28 cellular contexts compared by ENCODE assay signal in the genomic region with DNA sequence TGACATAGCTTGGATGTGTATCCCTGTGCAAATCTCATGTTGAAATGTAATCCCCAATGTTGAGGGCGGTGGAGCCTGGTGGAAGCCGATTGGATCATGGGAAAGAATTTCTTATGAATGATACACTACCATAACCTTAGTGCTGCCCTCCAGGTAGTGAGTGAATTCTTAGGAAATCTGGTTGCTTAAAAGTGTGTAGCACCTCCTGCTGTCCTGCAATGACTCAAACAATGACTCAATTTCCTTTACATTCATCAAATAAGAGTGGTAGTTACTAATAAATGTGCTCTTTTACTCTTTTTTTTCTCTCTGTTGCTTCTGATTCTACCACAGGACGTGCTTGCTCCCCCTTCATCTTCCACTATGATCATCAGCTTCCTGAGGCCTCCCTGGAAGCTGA.
DNase-seq lines count a peak whose midpoint lies in the region; ATAC-seq, FAIRE-seq and TF ChIP-seq lines count a peak whose summit lies in the region.
"Had no signal": no experiment of that assay in that cellular context is flagged by ENCODE, and none has a peak within 500 bp of the region (broad histone marks: within the 10 kb centered on the region; RNA-seq: fewer than 3 reads in every experiment).

No MANE protein-coding gene starts in this region.

- no peaks in the 10 kb centered on the region for H3K27me3 ChIP-seq in H9 (ENCODE audit: insufficient read depth, low read length)
- H3K27me3 ChIP-seq in mesendoderm (ENCODE audit: insufficient read depth, low read length, poor library complexity) = no peaks in the 10 kb centered on the region
- no peaks in the 10 kb centered on the region for H3K27me3 ChIP-seq in PC-9 (ENCODE audit: insufficient read depth, low read depth)
- H3K27me3 ChIP-seq: adrenal gland, cardiac muscle cell, suprapubic skin had no signal

- POLR2A ChIA-PET in PC-9 (lab: Charles Lee; ENCODE audit: unreplicated experiment) = no interaction called here

- no peak overlapping the region for H3K56ac ChIP-seq in H9 (ENCODE audit: insufficient read length, low read depth, low read length)
- H3K56ac ChIP-seq in mesendoderm (ENCODE audit: low read length) = no peak overlapping the region

- no peak overlapping the region for H3K23ac ChIP-seq in H9 (ENCODE audit: insufficient read length, low read depth, low read length)
- no peak overlapping the region for H3K23ac ChIP-seq in mesendoderm (ENCODE audit: low read length)

- no peaks in the 10 kb centered on the region for H3K36me3 ChIP-seq in mesendoderm (ENCODE audit: control insufficient read depth, insufficient read depth, low read length)
- H3K36me3 ChIP-seq in PC-9 (ENCODE audit: low read depth) = no peaks in the 10 kb centered on the region
- H3K36me3 ChIP-seq: adrenal gland, cardiac muscle cell, prostate gland, suprapubic skin had no signal

- ATAC-seq in GM21526 (IDR thresholded peaks at IDR 0.05; ENCODE audit: low FRiP score, unreplicated experiment) = no peak
- ATAC-seq: GM12878; left ventricle myocardium superior; naive thymus-derived CD4-positive, alpha-beta T cell had no signal

- H2BK12ac ChIP-seq in H9 (ENCODE audit: insufficient read length, low read depth, low read length) = no peak overlapping the region

- H3K79me2 ChIP-seq in H9 (ENCODE audit: insufficient read depth, low read length) (no peaks in the 10 kb centered on the region), mesendoderm (ENCODE audit: control insufficient read depth, insufficient read depth, low read length) (no peaks in the 10 kb centered on the region), PC-9 (ENCODE audit: low read depth) (no peaks in the 10 kb centered on the region)

- FAIRE-seq in RCC 7860 (lab: Jason Lieb, UNC) = no peak
- FAIRE-seq: GM12878, islet of Langerhans had no signal

- H3K79me1 ChIP-seq in H9 (ENCODE audit: insufficient read depth, low read depth, low read length, poor library complexity, severe bottlenecking) (no peaks in the 10 kb centered on the region), mesendoderm (ENCODE audit: low read length) (no peaks in the 10 kb centered on the region)

- H3K4me2 ChIP-seq in H9 (ENCODE audit: insufficient read depth, insufficient read length, low read length) (no peak overlapping the region), mesendoderm (ENCODE audit: low read length) (no peak overlapping the region), PC-9 (no peak overlapping the region)

- no peak overlapping the region for H2BK5ac ChIP-seq in H9 (ENCODE audit: insufficient read length, low read length)
- H2BK5ac ChIP-seq in mesendoderm (ENCODE audit: low read length) = no peak overlapping the region

- no peak overlapping the region for H2BK20ac ChIP-seq in H9 (ENCODE audit: low read depth, low read length, poor library complexity, severe bottlenecking)

- H2BK15ac ChIP-seq in H9 (ENCODE audit: low read depth, low read length) (no peak overlapping the region), mesendoderm (replicated peaks; ENCODE audit: low read depth) (no peak overlapping the region)

- intact Hi-C loops in PC-9 (cut with micrococcal nuclease; ENCODE audit: unreplicated experiment) = no loop called here

- H3T11ph ChIP-seq in H9 (ENCODE audit: low read length) = no peak overlapping the region

- no CpG with 5 or more reads among the region's 3 CpGs for WGBS in H9 (ENCODE audit: extremely low coverage, insufficient read length, low lambda C conversion rate)
- WGBS in mesendoderm (ENCODE audit: extremely low coverage, insufficient coverage, low lambda C conversion rate) = no CpG with 5 or more reads among the region's 3 CpGs

- H3K27me3 Mint-ChIP-seq in H9 (ENCODE audit: low read depth) = no peaks in the 10 kb centered on the region
- H3K27me3 Mint-ChIP-seq: activated T-cell treated with anti-CD3 and anti-CD28 coated beads, Interleukin-2, amount 50 U/mL, for 24 hours; naive thymus-derived CD4-positive, alpha-beta T cell had no signal

- H2BK120ac ChIP-seq in H9 (ENCODE audit: low read depth, low read length, poor library complexity, severe bottlenecking) (no peak overlapping the region), mesendoderm (ENCODE audit: low read depth, low read length) (no peak overlapping the region)

- DNase-seq in H9 (no peak), RCC 7860 (ENCODE audit: low spot score) (peak; percentile 55), choroid plexus epithelial cell (ENCODE audit: low read depth) (peak; percentile 71), mesendoderm (peak; percentile 26), H4 (ENCODE audit: low spot score) (no peak), PC-9 (no peak)
- DNase-seq: activated CD4-positive, alpha-beta T cell treated with anti-CD3 and anti-CD28 coated beads for 48 hours; activated naive CD4-positive, alpha-beta T cell treated with Interleukin-2 at 50 U/mL for 16 hours; activated T-cell treated with anti-CD3 and anti-CD28 coated beads, Interleukin-2, amount 50 U/mL, for 24 hours; adrenal gland; GM23248; left ventricle myocardium superior; midbrain; naive thymus-derived CD4-positive, alpha-beta T cell; NCI-H1436; NCI-H2107; nucleus accumbens; Right ventricle myocardium superior; stimulated activated CD4-positive, alpha-beta T cell treated with anti-CD3 and anti-CD28 coated beads, Interleukin-4, amount 100 ng/mL, for 4 hours; stimulated activated naive CD4-positive, alpha-beta T cell had no signal

- no peak overlapping the region for H2AFZ ChIP-seq in H9 (ENCODE audit: low read length)
- H2AFZ ChIP-seq in PC-9 = no peak overlapping the region
- H2AFZ ChIP-seq: GM23248 had no signal

- H3F3A ChIP-seq in PC-9 (ENCODE audit: insufficient read depth, low read depth) = no peaks in the 10 kb centered on the region

- H3K27ac Mint-ChIP-seq in H9 = no peak overlapping the region
- H3K27ac Mint-ChIP-seq: activated T-cell treated with anti-CD3 and anti-CD28 coated beads, Interleukin-2, amount 50 U/mL, for 24 hours; CD14-positive monocyte; naive thymus-derived CD4-positive, alpha-beta T cell; T-helper 2 cell treated with Interferon-gamma antibody and Interleukin-4, amounts not matched to agents 5 μg/mL and 100 μg/mL, for 36 hours had no signal

- H3K27ac ChIP-seq in H9 (ENCODE audit: insufficient read length, low read depth, low read length) (no peak overlapping the region), mesendoderm (ENCODE audit: low read depth, low read length) (no peak overlapping the region), PC-9 (no peak overlapping the region)
- H3K27ac ChIP-seq: adrenal gland, cardiac muscle cell, GM23248, prostate gland, suprapubic skin had no signal

- no peak overlapping the region for H4K5ac ChIP-seq in H9 (ENCODE audit: insufficient read length, low read depth, low read length)
- no peak overlapping the region for H4K5ac ChIP-seq in mesendoderm (ENCODE audit: low read length)

- H3K14ac ChIP-seq in H9 (ENCODE audit: insufficient read depth, low read length) = no peak overlapping the region

- H4K20me1 ChIP-seq in H9 (ENCODE audit: control insufficient read depth, insufficient read depth, insufficient read length) (no peaks in the 10 kb centered on the region), PC-9 (ENCODE audit: insufficient read depth) (no peaks in the 10 kb centered on the region)

- H3K4me3 ChIP-seq in choroid plexus epithelial cell (ENCODE audit: low read depth, low read length) = no peak overlapping the region
- no peak overlapping the region for H3K4me3 ChIP-seq in mesendoderm (ENCODE audit: low read length)
- H3K4me3 ChIP-seq in PC-9 = no peak overlapping the region
- H3K4me3 ChIP-seq: adrenal gland, cardiac muscle cell, GM12878, GM23248, prostate gland, suprapubic skin had no signal

- no TSS peak for BruUV-seq in PC-9 (replicated peaks; lab: Mats Ljungman, UMichigan)

- H3K4me1 ChIP-seq in H9 (ENCODE audit: insufficient read depth, low read length) (no peaks in the 10 kb centered on the region), mesendoderm (ENCODE audit: control insufficient read depth, low read depth, low read length) (no peaks in the 10 kb centered on the region), PC-9 (replicated peaks; ENCODE audit: insufficient read depth) (no peaks in the 10 kb centered on the region)
- H3K4me1 ChIP-seq: adrenal gland, prostate gland, suprapubic skin had no signal

- no peak overlapping the region for H4K91ac ChIP-seq in H9 (ENCODE audit: insufficient read length, low read depth, low read length)

- no peak overlapping the region for H4K8ac ChIP-seq in H9 (replicated peaks; ENCODE audit: insufficient read length, low read depth, low read length)
- no peak overlapping the region for H4K8ac ChIP-seq in mesendoderm (ENCODE audit: low read depth, low read length)

- H3K18ac ChIP-seq in H9 (ENCODE audit: insufficient read length, low read depth, low read length) (no peak overlapping the region), mesendoderm (ENCODE audit: low read length) (no peak overlapping the region)

- no peaks in the 10 kb centered on the region for H3K36me3 Mint-ChIP-seq in H9 (ENCODE audit: insufficient read depth in 1 of 3, low read depth in 3 of 3)
- H3K36me3 Mint-ChIP-seq: CD14-positive monocyte; naive thymus-derived CD4-positive, alpha-beta T cell had no signal

- no peaks in the 10 kb centered on the region for H3K9me3 ChIP-seq in H9 (ENCODE audit: control insufficient read depth, low read depth, low read length)
- H3K9me3 ChIP-seq in PC-9 (ENCODE audit: insufficient read depth, low read depth) = no peaks in the 10 kb centered on the region
- H3K9me3 ChIP-seq: prostate gland had no signal

- H3K4me3 Mint-ChIP-seq in H9 = no peak overlapping the region
- H3K4me3 Mint-ChIP-seq: activated T-cell treated with anti-CD3 and anti-CD28 coated beads, Interleukin-2, amount 50 U/mL, for 24 hours; CD14-positive monocyte; naive thymus-derived CD4-positive, alpha-beta T cell; T-helper 2 cell treated with Interferon-gamma antibody and Interleukin-4, amounts not matched to agents 5 μg/mL and 100 μg/mL, for 36 hours had no signal

- no peaks in the 10 kb centered on the region; a peak in 1 of 5 replicates for H3K9me3 Mint-ChIP-seq in H9

- H3K4ac ChIP-seq in H9 (ENCODE audit: low read depth, low read length) (no peak overlapping the region), mesendoderm (ENCODE audit: low read depth, low read length) (no peak overlapping the region)

- no peak overlapping the region for H2AK5ac ChIP-seq in H9 (ENCODE audit: insufficient read length, low read length)
- no peak overlapping the region for H2AK5ac ChIP-seq in mesendoderm (ENCODE audit: low read length)

- peaks cover 0 to 5% of the 10 kb centered on the region in 2 experiments; a peak in 1 of 4 replicates for H3K4me1 Mint-ChIP-seq in H9
- H3K4me1 Mint-ChIP-seq: CD14-positive monocyte had no signal

- TF ChIP-seq CTCF in H9 (conservative IDR thresholded peaks at IDR 0.05) (peak; percentile 28; the same call in 2 of the 3 replicates), choroid plexus epithelial cell (conservative IDR thresholded peaks at IDR 0.05; ENCODE audit: low read depth, low read length) (peak; percentile 49), PC-9 (conservative IDR thresholded peaks at IDR 0.05) (no peak)

- CTCF ChIA-PET in PC-9 (lab: Charles Lee) = no interaction called here

- H3K23me2 ChIP-seq in H9 (ENCODE audit: insufficient read length, low read depth, low read length, poor library complexity, severe bottlenecking) = no peaks in the 10 kb centered on the region

- no peaks in the 10 kb centered on the region for H3K9me2 ChIP-seq in PC-9 (ENCODE audit: insufficient read depth)

- no peak overlapping the region for H3K9ac ChIP-seq in H9 (ENCODE audit: extremely low read depth, insufficient read length, low read length)
- no peak overlapping the region for H3K9ac ChIP-seq in mesendoderm (ENCODE audit: low read length)
- H3K9ac ChIP-seq: GM23248 had no signal

Comparison
In these comparisons a context has a peak if more than half of its experiments do, and no peak if none do; other contexts are left out.
1. DNase-seq: peak in RCC 7860 (single experiment), choroid plexus epithelial cell (single experiment) and mesendoderm (single experiment); none in H9 (single experiment), H4 (single experiment) and PC-9 (0 of 2).